ENCODE assay signal across 4 cellular contexts in the genomic region with DNA sequence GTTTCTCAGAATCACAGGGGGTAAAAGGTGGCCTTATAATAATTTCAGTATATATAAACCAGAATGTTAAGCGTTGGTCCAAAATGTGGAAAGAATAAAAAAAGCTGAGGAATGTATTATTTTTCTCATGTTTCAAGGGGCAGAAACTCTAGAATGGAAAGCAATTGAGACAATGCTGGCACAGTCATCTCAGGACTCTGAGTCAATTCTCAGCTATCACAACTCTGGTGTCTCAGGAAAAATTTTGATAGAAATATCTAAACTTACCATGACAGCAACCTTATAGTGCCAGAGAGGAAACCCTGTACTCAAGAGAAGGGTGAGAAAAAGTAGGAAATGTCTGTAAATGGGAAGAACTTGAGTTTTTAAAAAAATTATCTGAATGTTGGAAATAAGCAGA.
TF ChIP-seq lines count a peak whose summit lies in the region.

No MANE protein-coding gene starts in this region.

TF ChIP-seq in SK-N-SH treated with all-trans-retinoic acid at 6 μM for 48 hours, 23 proteins besides CTCF, POLR2A, EP300 and RAD21:
- TF ChIP-seq ARNTL (CRISPR knock-in tag; IDR thresholded peaks at IDR 0.05; ENCODE audit: borderline replicate concordance, low read depth) (no peak), CSDC2 (CRISPR knock-in tag; IDR thresholded peaks at IDR 0.05) (no peak)

TF ChIP-seq in SK-N-SH, 30 proteins besides CTCF, POLR2A, EP300 and RAD21:
- TF ChIP-seq YY1 (IDR thresholded peaks at IDR 0.05; ENCODE audit: low read depth) = no peak
- TF ChIP-seq, protein P1, sequence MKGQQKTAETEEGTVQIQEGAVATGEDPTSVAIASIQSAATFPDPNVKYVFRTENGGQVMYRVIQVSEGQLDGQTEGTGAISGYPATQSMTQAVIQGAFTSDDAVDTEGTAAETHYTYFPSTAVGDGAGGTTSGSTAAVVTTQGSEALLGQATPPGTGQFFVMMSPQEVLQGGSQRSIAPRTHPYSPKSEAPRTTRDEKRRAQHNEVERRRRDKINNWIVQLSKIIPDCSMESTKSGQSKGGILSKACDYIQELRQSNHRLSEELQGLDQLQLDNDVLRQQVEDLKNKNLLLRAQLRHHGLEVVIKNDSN (IDR thresholded peaks at IDR 0.05; ENCODE audit: borderline replicate concordance, low read depth) = no peak
- no peak for TF ChIP-seq GATA2 (CRISPR knock-in tag; IDR thresholded peaks at IDR 0.05)
- TF ChIP-seq, protein P2, sequence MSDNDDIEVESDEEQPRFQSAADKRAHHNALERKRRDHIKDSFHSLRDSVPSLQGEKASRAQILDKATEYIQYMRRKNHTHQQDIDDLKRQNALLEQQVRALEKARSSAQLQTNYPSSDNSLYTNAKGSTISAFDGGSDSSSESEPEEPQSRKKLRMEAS (IDR thresholded peaks at IDR 0.05; ENCODE audit: low read depth) = no peak
- TF ChIP-seq SMC3 (IDR thresholded peaks at IDR 0.05; ENCODE audit: low read depth, low read length) = no peak
- TF ChIP-seq TEAD4 (IDR thresholded peaks at IDR 0.05; ENCODE audit: borderline replicate concordance, insufficient read depth) = no peak
- TF ChIP-seq TCF12 (IDR thresholded peaks at IDR 0.05) = no peak
- TF ChIP-seq, protein P3, sequence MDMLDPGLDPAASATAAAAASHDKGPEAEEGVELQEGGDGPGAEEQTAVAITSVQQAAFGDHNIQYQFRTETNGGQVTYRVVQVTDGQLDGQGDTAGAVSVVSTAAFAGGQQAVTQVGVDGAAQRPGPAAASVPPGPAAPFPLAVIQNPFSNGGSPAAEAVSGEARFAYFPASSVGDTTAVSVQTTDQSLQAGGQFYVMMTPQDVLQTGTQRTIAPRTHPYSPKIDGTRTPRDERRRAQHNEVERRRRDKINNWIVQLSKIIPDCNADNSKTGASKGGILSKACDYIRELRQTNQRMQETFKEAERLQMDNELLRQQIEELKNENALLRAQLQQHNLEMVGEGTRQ (IDR thresholded peaks at IDR 0.05; ENCODE audit: borderline replicate concordance, low read depth, low read length) = no peak
- TF ChIP-seq FOSL2 (IDR thresholded peaks at IDR 0.05; ENCODE audit: borderline replicate concordance, low read depth) = no peak
- TF ChIP-seq FOXJ3 (CRISPR knock-in tag; IDR thresholded peaks at IDR 0.05) = no peak
- TF ChIP-seq, protein P4, sequence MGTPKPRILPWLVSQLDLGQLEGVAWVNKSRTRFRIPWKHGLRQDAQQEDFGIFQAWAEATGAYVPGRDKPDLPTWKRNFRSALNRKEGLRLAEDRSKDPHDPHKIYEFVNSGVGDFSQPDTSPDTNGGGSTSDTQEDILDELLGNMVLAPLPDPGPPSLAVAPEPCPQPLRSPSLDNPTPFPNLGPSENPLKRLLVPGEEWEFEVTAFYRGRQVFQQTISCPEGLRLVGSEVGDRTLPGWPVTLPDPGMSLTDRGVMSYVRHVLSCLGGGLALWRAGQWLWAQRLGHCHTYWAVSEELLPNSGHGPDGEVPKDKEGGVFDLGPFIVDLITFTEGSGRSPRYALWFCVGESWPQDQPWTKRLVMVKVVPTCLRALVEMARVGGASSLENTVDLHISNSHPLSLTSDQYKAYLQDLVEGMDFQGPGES (IDR thresholded peaks at IDR 0.05; ENCODE audit: low read depth, low read length) = no peak
- TF ChIP-seq JUND (IDR thresholded peaks at IDR 0.05) = no peak
- TF ChIP-seq MEF2A (IDR thresholded peaks at IDR 0.05; ENCODE audit: borderline replicate concordance, low read depth) = no peak
- TF ChIP-seq POLR2AphosphoS5 (IDR thresholded peaks at IDR 0.05; ENCODE audit: low read depth, low read length) = no peak
- TF ChIP-seq RXRA (IDR thresholded peaks at IDR 0.05; ENCODE audit: borderline replicate concordance, low read depth) = no peak

TF ChIP-seq in GM12878, 131 proteins besides CTCF, POLR2A, EP300 and RAD21:
- TF ChIP-seq BHLHE40 (IDR thresholded peaks at IDR 0.05; ENCODE audit: borderline replicate concordance in 1 of 2, low read depth in 2 of 2, low read length in 1 of 2) (no peak), SUPT20H (IDR thresholded peaks at IDR 0.05; ENCODE audit: borderline replicate concordance, control insufficient read depth, low read depth, low read length) (no peak), MTA3 (IDR thresholded peaks at IDR 0.05; ENCODE audit: borderline replicate concordance, low read length) (no peak)
- TF ChIP-seq, protein P3 (IDR thresholded peaks at IDR 0.05; ENCODE audit: borderline replicate concordance, low read depth, low read length) = no peak
- TF ChIP-seq, protein P5, sequence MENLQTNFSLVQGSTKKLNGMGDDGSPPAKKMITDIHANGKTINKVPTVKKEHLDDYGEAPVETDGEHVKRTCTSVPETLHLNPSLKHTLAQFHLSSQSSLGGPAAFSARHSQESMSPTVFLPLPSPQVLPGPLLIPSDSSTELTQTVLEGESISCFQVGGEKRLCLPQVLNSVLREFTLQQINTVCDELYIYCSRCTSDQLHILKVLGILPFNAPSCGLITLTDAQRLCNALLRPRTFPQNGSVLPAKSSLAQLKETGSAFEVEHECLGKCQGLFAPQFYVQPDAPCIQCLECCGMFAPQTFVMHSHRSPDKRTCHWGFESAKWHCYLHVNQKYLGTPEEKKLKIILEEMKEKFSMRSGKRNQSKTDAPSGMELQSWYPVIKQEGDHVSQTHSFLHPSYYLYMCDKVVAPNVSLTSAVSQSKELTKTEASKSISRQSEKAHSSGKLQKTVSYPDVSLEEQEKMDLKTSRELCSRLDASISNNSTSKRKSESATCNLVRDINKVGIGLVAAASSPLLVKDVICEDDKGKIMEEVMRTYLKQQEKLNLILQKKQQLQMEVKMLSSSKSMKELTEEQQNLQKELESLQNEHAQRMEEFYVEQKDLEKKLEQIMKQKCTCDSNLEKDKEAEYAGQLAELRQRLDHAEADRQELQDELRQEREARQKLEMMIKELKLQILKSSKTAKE (IDR thresholded peaks at IDR 0.05; ENCODE audit: low read depth, poor library complexity, severe bottlenecking) = no peak

TF ChIP-seq in endothelial cell of umbilical vein, 7 proteins besides CTCF, POLR2A, EP300 and RAD21 (continued from another document):
- TF ChIP-seq JUN (IDR thresholded peaks at IDR 0.05; ENCODE audit: borderline replicate concordance, insufficient read depth, insufficient read length, low read depth) (no peak), MYC (IDR thresholded peaks at IDR 0.05; ENCODE audit: low read depth, low read length) (no peak), GATA2 (IDR thresholded peaks at IDR 0.05; ENCODE audit: insufficient read depth, insufficient read length, low read depth, low read length) (no peak), EZH2 (IDR thresholded peaks at IDR 0.05; ENCODE audit: borderline replicate concordance, low read depth, low read length, severe bottlenecking) (no peak), FOS (IDR thresholded peaks at IDR 0.05; ENCODE audit: borderline replicate concordance, insufficient read depth, low read length) (no peak)
- TF ChIP-seq, protein P2 (IDR thresholded peaks at IDR 0.05; ENCODE audit: insufficient read depth, insufficient read length) = no peak
